Comparison of ENCODE assay signal across 12 cellular contexts in genomic region chr18:23740105-23740830, GRCh38. TPM values are rescaled to one million over a fixed set of nuclear protein-coding genes. Genes with fewer than 3 reads are reported as not detected.
DNase-seq lines count a peak whose midpoint lies in the region; ATAC-seq and TF ChIP-seq lines count a peak whose summit lies in the region.
"Had no signal": no experiment of that assay in that cellular context is flagged by ENCODE, and none has a peak within 500 bp of the region (broad histone marks: within the 10 kb centered on the region; RNA-seq: fewer than 3 reads in every experiment).

No MANE protein-coding gene starts in this region.

- no peaks in the 10 kb centered on the region for H3K27me3 ChIP-seq in RWPE2 (ENCODE audit: insufficient read depth, poor library complexity, severe bottlenecking)
- H3K27me3 ChIP-seq: suprapubic skin had no signal

- H3K4me3 Mint-ChIP-seq in T-helper 17 cell, result no peak overlapping the region
- H3K4me3 Mint-ChIP-seq: nephron had no signal

- no peak for TF ChIP-seq CTCF in NB4 (IDR thresholded peaks at IDR 0.05; ENCODE audit: low read depth, low read length)
- no peak for TF ChIP-seq CTCF in RWPE2 (IDR thresholded peaks at IDR 0.05; ENCODE audit: poor library complexity, severe bottlenecking)

- H3K4me3 ChIP-seq in NB4 (ENCODE audit: low read depth, low read length), result no peak overlapping the region
- H3K4me3 ChIP-seq in RWPE2 (ENCODE audit: severe bottlenecking), result no peak overlapping the region
- H3K4me3 ChIP-seq: suprapubic skin had no signal

- DNase-seq in GM03348 (ENCODE audit: low spot score) (peak; percentile 55), NB4 (ENCODE audit: low read depth) (peak; percentile 74), RWPE2 (ENCODE audit: low spot score) (no peak), left ventricle myocardium superior (no peak), NCI-H187 treated with DMSO at 0.1 percent for 48 hours (lab: John Stamatoyannopoulos, UW) (no peak), DMS53 treated with DMSO at 0.1 percent for 48 hours (lab: John Stamatoyannopoulos, UW; ENCODE audit: unreplicated experiment) (no peak), T-helper 17 cell (no peak)
- DNase-seq: GF-D8 had no signal

- H3K36me3 ChIP-seq in RWPE2 (ENCODE audit: low read depth), result no peaks in the 10 kb centered on the region
- H3K36me3 ChIP-seq: suprapubic skin had no signal

- H3K27ac ChIP-seq in RWPE2 (ENCODE audit: poor library complexity, severe bottlenecking), result no peak overlapping the region
- H3K27ac ChIP-seq: KMS-11, suprapubic skin had no signal

- H3K4me1 Mint-ChIP-seq in T-helper 17 cell, result peaks cover 16% of the 10 kb centered on the region

- peaks cover 9% of the 10 kb centered on the region for H3K36me3 Mint-ChIP-seq in T-helper 17 cell (ENCODE audit: low read depth)

- ATAC-seq in RWPE2 (ENCODE audit: low read depth) (peak; percentile 35; the same call in 1 of the 3 replicates), left ventricle myocardium superior (peak; percentile 36), T-helper 17 cell (no peak), GM19324 (IDR thresholded peaks at IDR 0.05; ENCODE audit: low FRiP score, unreplicated experiment) (no peak)

- no peak overlapping the region for H3K27ac Mint-ChIP-seq in T-helper 17 cell

- no peaks in the 10 kb centered on the region for H3K9me3 ChIP-seq in RWPE2 (ENCODE audit: severe bottlenecking)
- H3K9me3 ChIP-seq in T-helper 17 cell (ENCODE audit: control insufficient read depth, low read length, poor library complexity, severe bottlenecking), result no peaks in the 10 kb centered on the region
- H3K9me3 ChIP-seq: suprapubic skin had no signal

- intact Hi-C loops in left ventricle myocardium superior (cut with micrococcal nuclease), result no loop called here

- peaks cover 64% of the 10 kb centered on the region for H3K27me3 Mint-ChIP-seq in T-helper 17 cell

- no peak for TF ChIP-seq POLR2A in NB4 (IDR thresholded peaks at IDR 0.05; ENCODE audit: extremely low read depth, insufficient read length)

- peaks cover 2% of the 10 kb centered on the region for H3K4me1 ChIP-seq in RWPE2 (ENCODE audit: insufficient read depth, poor library complexity, severe bottlenecking)

RNA-seq across cellular contexts. Expression of gene LAMA3, which starts 51.0 kb away (rescaled TPM):
- total RNA-seq in left ventricle myocardium superior (3.4 TPM), T-helper 17 cell (under 1 TPM in 1 of 2 donors, not detected in 1; 0.07 TPM)

Comparison
In these comparisons a context has a peak if more than half of its experiments do, and no peak if none do; other contexts are left out.
1. DNase-seq: peak in GM03348 (single experiment) and NB4 (single experiment); none in RWPE2 (single experiment), left ventricle myocardium superior (single experiment), NCI-H187 treated with DMSO at 0.1 percent for 48 hours (single experiment), DMS53 treated with DMSO at 0.1 percent for 48 hours (single experiment) and T-helper 17 cell (0 of 3).
2. ATAC-seq: peak in RWPE2 (single experiment) and left ventricle myocardium superior (single experiment); none in T-helper 17 cell (single experiment) and GM19324 (single experiment).